27 cellular contexts compared by ENCODE assay signal in the genomic region with DNA sequence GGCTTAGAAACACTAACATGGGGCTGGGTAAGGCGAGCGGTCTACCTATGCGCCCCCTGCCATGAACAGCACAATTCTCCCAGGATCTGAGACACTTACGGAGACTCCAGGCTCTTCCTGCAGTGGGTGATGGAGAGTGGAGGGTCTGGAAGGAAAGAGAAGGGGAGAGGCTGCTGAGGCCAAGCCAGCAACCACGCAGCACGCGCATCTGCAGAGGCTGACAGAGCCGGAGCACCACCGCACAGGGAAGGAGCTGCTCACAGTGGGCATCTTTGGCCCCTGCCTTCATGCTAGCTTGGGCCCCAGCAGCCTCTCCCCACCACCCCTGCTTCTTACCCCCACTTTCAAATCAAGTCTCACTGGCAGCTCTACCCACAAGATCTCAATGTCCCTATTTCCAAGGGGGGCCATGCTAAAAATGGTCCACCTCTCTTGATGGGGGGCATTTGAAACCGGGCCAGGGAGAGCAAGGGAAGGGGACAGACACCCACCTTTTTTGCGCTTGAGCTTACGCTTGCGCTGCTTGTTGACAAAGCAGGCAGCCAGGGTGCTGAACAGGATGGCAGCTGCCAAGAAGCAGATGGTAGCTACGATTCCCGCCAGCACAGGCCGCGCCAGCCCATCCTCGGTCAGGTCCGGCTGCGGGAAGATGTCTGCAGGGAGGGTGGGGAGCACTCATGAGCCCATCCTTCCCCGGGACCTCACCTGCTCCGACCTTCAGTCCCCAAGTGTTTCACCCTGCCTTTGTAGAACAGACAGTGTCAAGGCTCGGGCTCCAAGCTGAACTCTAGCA. TPM values are rescaled to one million over a fixed set of nuclear protein-coding genes. Genes with fewer than 3 reads are reported as not detected.
"Had no signal": no experiment of that assay in that cellular context is flagged by ENCODE, and none has a peak within 500 bp of the region (broad histone marks: within the 10 kb centered on the region; RNA-seq: fewer than 3 reads in every experiment).

No MANE protein-coding gene starts in this region.

- ATAC-seq: activated CD8-positive, alpha-beta T cell treated with anti-CD3 and anti-CD28 coated beads for 36 hours; activated naive CD4-positive, alpha-beta T cell treated with anti-CD3 and anti-CD28 coated beads, Interleukin-2, amount 50 U/mL, for 72 hours; activated T-cell treated with anti-CD3 and anti-CD28 coated beads, Interleukin-2, amount 50 U/mL, for 4 hours; activated T-helper 17 cell treated with anti-CD3 and anti-CD28 coated beads, Interleukin-2, amount 50 U/mL, for 72 hours; gastroesophageal sphincter; left ventricle myocardium superior; pancreas; stimulated activated memory B cell treated with anti-CD40 and anti-IgM and Interleukin-4, amounts not matched to agents 10 μg/mL and 1 μg/mL and 100 μg/mL, for 72 hours had no signal

- H3K9me3 ChIP-seq: gastroesophageal sphincter, pancreas, prostate gland, sigmoid colon, stomach, thyroid gland, upper lobe of left lung, vagina had no signal

- H3K27ac ChIP-seq: gastroesophageal sphincter, hepatocyte, pancreas, prostate gland, sigmoid colon, stomach, thyroid gland, upper lobe of left lung, vagina had no signal

- DNase-seq: activated CD4-positive, alpha-beta T cell treated with anti-CD3 and anti-CD28 coated beads, Interleukin-2, amount 10 ng/mL, durations not matched to agents 24 days and 14 days; activated CD4-positive, CD25-positive, alpha-beta regulatory T cell treated with anti-CD3 and anti-CD28 coated beads, Interleukin-2, amount 50 U/mL, for 72 hours; activated CD8-positive, alpha-beta T cell treated with anti-CD3 and anti-CD28 coated beads for 36 hours; activated gamma-delta T cell treated with Interleukin-2 at 50 U/mL for 16 hours; activated T-cell treated with anti-CD3 and anti-CD28 coated beads, Interleukin-2, amount 50 U/mL, for 4 hours; cortex of kidney; islet precursor cell; left ventricle myocardium superior; mammary epithelial cell; naive B cell; nephron progenitor cell; sigmoid colon; small intestine; stimulated activated CD4-positive, alpha-beta T cell treated with anti-CD3 and anti-CD28 coated beads, Interleukin-4, amount 100 ng/mL, for 24 hours; stomach; thyroid gland; upper lobe of left lung had no signal

- H3K4me2 ChIP-seq: hepatocyte had no signal

- H3K27me3 Mint-ChIP-seq: activated CD4-positive, alpha-beta T cell treated with anti-CD3 and anti-CD28 coated beads, Interleukin-2, amount 10 ng/mL, durations not matched to agents 24 days and 14 days; activated CD8-positive, alpha-beta T cell treated with anti-CD3 and anti-CD28 coated beads for 36 hours; activated T-helper 17 cell treated with anti-CD3 and anti-CD28 coated beads, Interleukin-2, amount 50 U/mL, for 72 hours had no signal

- H3K9me3 Mint-ChIP-seq: activated CD4-positive, alpha-beta T cell treated with anti-CD3 and anti-CD28 coated beads, Interleukin-2, amount 10 ng/mL, durations not matched to agents 24 days and 14 days; activated CD8-positive, alpha-beta T cell treated with anti-CD3 and anti-CD28 coated beads for 36 hours; activated naive CD4-positive, alpha-beta T cell treated with anti-CD3 and anti-CD28 coated beads, Interleukin-2, amount 50 U/mL, for 72 hours; activated T-cell treated with anti-CD3 and anti-CD28 coated beads, Interleukin-2, amount 50 U/mL, for 4 hours; activated T-helper 17 cell treated with anti-CD3 and anti-CD28 coated beads, Interleukin-2, amount 50 U/mL, for 72 hours; nephron progenitor cell; stimulated activated memory B cell treated with anti-CD40 and anti-IgM and Interleukin-4, amounts not matched to agents 10 μg/mL and 1 μg/mL and 100 μg/mL, for 72 hours; T-helper 1 cell treated with Interleukin-12 subunit alpha and Interleukin-12 subunit beta and Interleukin-4 antibody, amounts not matched to agents 30 μg/mL and 1 μg/mL, for 36 hours had no signal

- H3K4me3 ChIP-seq: gastroesophageal sphincter, hepatocyte, pancreas, prostate gland, sigmoid colon, stomach, thyroid gland, upper lobe of left lung, vagina had no signal

- H3K36me3 ChIP-seq: pancreas, prostate gland, upper lobe of left lung had no signal

- H2AFZ ChIP-seq: hepatocyte had no signal

- H3K27me3 ChIP-seq: gastroesophageal sphincter, hepatocyte, pancreas, sigmoid colon, thyroid gland, vagina had no signal

- H3K36me3 Mint-ChIP-seq: naive B cell; stimulated activated memory B cell treated with anti-CD40 and anti-IgM and Interleukin-4, amounts not matched to agents 10 μg/mL and 1 μg/mL and 100 μg/mL, for 72 hours had no signal

- H3K4me1 ChIP-seq: pancreas, prostate gland, sigmoid colon, thyroid gland, vagina had no signal

- H3K27ac Mint-ChIP-seq: activated CD8-positive, alpha-beta T cell treated with anti-CD3 and anti-CD28 coated beads for 36 hours; activated T-helper 17 cell treated with anti-CD3 and anti-CD28 coated beads, Interleukin-2, amount 50 U/mL, for 72 hours; nephron progenitor cell; stimulated activated memory B cell treated with anti-CD40 and anti-IgM and Interleukin-4, amounts not matched to agents 10 μg/mL and 1 μg/mL and 100 μg/mL, for 72 hours; T-helper 1 cell treated with Interleukin-12 subunit alpha and Interleukin-12 subunit beta and Interleukin-4 antibody, amounts not matched to agents 30 μg/mL and 1 μg/mL, for 36 hours had no signal

- H3K4me3 Mint-ChIP-seq: activated CD4-positive, alpha-beta T cell treated with anti-CD3 and anti-CD28 coated beads, Interleukin-2, amount 10 ng/mL, durations not matched to agents 24 days and 14 days; activated CD8-positive, alpha-beta T cell treated with anti-CD3 and anti-CD28 coated beads for 36 hours; activated T-cell treated with anti-CD3 and anti-CD28 coated beads, Interleukin-2, amount 50 U/mL, for 4 hours; activated T-helper 17 cell treated with anti-CD3 and anti-CD28 coated beads, Interleukin-2, amount 50 U/mL, for 72 hours; nephron progenitor cell; stimulated activated memory B cell treated with anti-CD40 and anti-IgM and Interleukin-4, amounts not matched to agents 10 μg/mL and 1 μg/mL and 100 μg/mL, for 72 hours; T-helper 1 cell treated with Interleukin-12 subunit alpha and Interleukin-12 subunit beta and Interleukin-4 antibody, amounts not matched to agents 30 μg/mL and 1 μg/mL, for 36 hours had no signal

RNA-seq across cellular contexts. Expression of a gene that starts 34.5 kb away (rescaled TPM):
- polyA plus RNA-seq: fibroblast of lung had no signal
